Comparison of ENCODE assay signal across 1 cellular context in genomic region chr3:114452176-114452744, GRCh38.
TF ChIP-seq lines count a peak whose summit lies in the region.

No MANE protein-coding gene starts in this region.

TF ChIP-seq in SK-N-SH treated with all-trans-retinoic acid at 6 μM for 48 hours, 23 proteins besides CTCF, POLR2A, EP300 and RAD21 (continued from another document):
- no peak for TF ChIP-seq PATZ1 (CRISPR knock-in tag; IDR thresholded peaks at IDR 0.05; ENCODE audit: borderline replicate concordance)
